23 cellular contexts compared by ENCODE assay signal in the genomic region with DNA sequence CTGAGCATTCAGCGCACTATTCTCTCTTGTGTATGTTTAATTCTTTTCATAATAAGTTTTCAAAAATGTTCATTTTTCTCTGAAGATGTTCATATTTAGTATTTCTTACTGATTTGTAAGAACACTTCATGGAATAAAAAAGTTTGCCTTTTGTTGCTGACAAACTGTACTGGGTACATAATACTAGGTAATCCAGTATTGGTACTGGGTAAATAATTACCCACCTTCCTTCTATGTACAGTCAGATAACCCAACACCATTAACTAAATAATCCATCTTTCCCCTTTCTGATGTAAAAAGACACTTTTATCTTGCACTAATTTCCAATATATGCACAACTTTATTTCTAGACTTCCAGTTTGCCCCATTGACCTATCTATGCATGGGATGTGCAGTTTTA.
"Had no signal": no experiment of that assay in that cellular context is flagged by ENCODE, and none has a peak within 500 bp of the region (broad histone marks: within the 10 kb centered on the region; RNA-seq: fewer than 3 reads in every experiment).

No MANE protein-coding gene starts in this region.

- H3K27ac Mint-ChIP-seq: immature natural killer cell; memory B cell; natural killer cell; stimulated activated effector memory CD8-positive, alpha-beta T cell treated with anti-CD3 and anti-CD28 coated beads, Interleukin-12 subunit alpha, Interleukin-12 subunit beta, amount 100 ng/mL, for 72 hours had no signal

- H3K4me3 ChIP-seq: dorsolateral prefrontal cortex, lung, psoas muscle, sigmoid colon, stomach, tibial artery, upper lobe of left lung had no signal

- H3K27me3 ChIP-seq: dorsolateral prefrontal cortex, sigmoid colon, stomach, tibial artery, upper lobe of left lung had no signal

- H3K27ac ChIP-seq: psoas muscle, stomach, tibial artery, upper lobe of left lung had no signal

- H3K36me3 ChIP-seq: sigmoid colon, stomach, tibial artery, upper lobe of left lung had no signal

- H3K36me3 Mint-ChIP-seq: immature natural killer cell; natural killer cell; stimulated activated effector memory CD8-positive, alpha-beta T cell treated with anti-CD3 and anti-CD28 coated beads, Interleukin-12 subunit alpha, Interleukin-12 subunit beta, amount 100 ng/mL, for 72 hours had no signal

- H3K9me3 ChIP-seq: psoas muscle, sigmoid colon, stomach, tibial artery, upper lobe of left lung had no signal

- ATAC-seq: left lobe of liver; natural killer cell; psoas muscle; right cardiac atrium; stimulated activated effector memory CD8-positive, alpha-beta T cell treated with anti-CD3 and anti-CD28 coated beads, Interleukin-12 subunit alpha, Interleukin-12 subunit beta, amount 100 ng/mL, for 72 hours had no signal

- DNase-seq: dorsolateral prefrontal cortex; effector CD4-positive, alpha-beta T cell; hypothalamus; immature natural killer cell; kidney; natural killer cell; psoas muscle; right cardiac atrium; sigmoid colon; stimulated activated CD4-positive, alpha-beta T cell treated with anti-CD3 and anti-CD28 coated beads, Interleukin-2, amount 100 ng/mL, for 24 hours; stimulated activated CD4-positive, alpha-beta T cell treated with anti-CD3 and anti-CD28 coated beads, Interleukin-4, amount 100 ng/mL, for 24 hours; stimulated activated naive CD4-positive, alpha-beta T cell treated with Interleukin-2 at 50 U/mL for 16 hours; stomach; tibial artery; upper lobe of left lung had no signal

- FAIRE-seq: colon, frontal cortex, kidney, urothelium cell line had no signal

- H3K27me3 Mint-ChIP-seq: memory B cell had no signal

- H3K9me3 Mint-ChIP-seq: memory B cell; natural killer cell; neural crest cell; stimulated activated effector memory CD8-positive, alpha-beta T cell treated with anti-CD3 and anti-CD28 coated beads, Interleukin-12 subunit alpha, Interleukin-12 subunit beta, amount 100 ng/mL, for 72 hours had no signal

- H3K4me3 Mint-ChIP-seq: immature natural killer cell; memory B cell; natural killer cell; neural crest cell; stimulated activated effector memory CD8-positive, alpha-beta T cell treated with anti-CD3 and anti-CD28 coated beads, Interleukin-12 subunit alpha, Interleukin-12 subunit beta, amount 100 ng/mL, for 72 hours had no signal

- H3K4me1 Mint-ChIP-seq: memory B cell; natural killer cell; stimulated activated effector memory CD8-positive, alpha-beta T cell treated with anti-CD3 and anti-CD28 coated beads, Interleukin-12 subunit alpha, Interleukin-12 subunit beta, amount 100 ng/mL, for 72 hours had no signal
